Comparison of ENCODE assay signal across 8 cellular contexts in the genomic region with DNA sequence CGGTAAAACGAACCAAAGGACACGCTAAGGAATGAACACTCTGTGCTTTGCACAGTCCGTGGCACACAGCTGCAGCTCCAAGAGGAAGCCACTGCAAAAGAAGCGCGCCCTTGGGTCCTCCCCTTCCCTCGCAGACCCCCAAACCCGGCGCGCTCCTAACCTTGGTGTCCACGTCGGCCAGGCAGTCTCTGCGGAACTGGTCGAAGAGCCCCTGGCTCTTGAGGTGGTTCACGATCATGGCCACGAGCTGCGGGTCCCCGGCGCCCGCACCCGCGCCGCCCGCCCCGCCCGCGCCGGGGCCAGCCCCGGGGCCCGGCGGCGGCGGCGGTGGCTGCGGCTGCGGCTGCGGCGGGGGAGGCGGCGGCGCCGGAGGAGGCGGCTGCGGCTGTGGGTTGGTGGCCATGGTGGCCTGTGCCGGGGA. TPM values are rescaled to one million over a fixed set of nuclear protein-coding genes. Genes with fewer than 3 reads are reported as not detected.
DNase-seq lines count a peak whose midpoint lies in the region; ATAC-seq, FAIRE-seq and TF ChIP-seq lines count a peak whose summit lies in the region.

No MANE protein-coding gene starts in this region.

- peaks cover 27% of the 10 kb centered on the region for H3K79me2 ChIP-seq in parathyroid adenoma

- no peaks in the 10 kb centered on the region for H3K27me3 Mint-ChIP-seq in activated B cell treated with CpG ODN at 0.5 μM for 24 hours

- intact Hi-C loops in activated B cell treated with CpG ODN at 0.5 μM for 24 hours (cut with micrococcal nuclease) = loop anchor here (1.0 to 5.0 kb wide), 9 partner anchors 12 to 1375 kb away; partner anchors contain the start of genes CPEB2 and RAB28

- H3K9ac ChIP-seq in parathyroid adenoma = no peak overlapping the region

- CTCF ChIA-PET in BJ (lab: Yijun Ruan, JAX) (interaction anchor here (0.6 to 1.6 kb wide), 2 partner anchors 10 to 93 kb away, joined by 3 to 4 read pairs; no protein-coding TSS in a partner anchor), activated B cell treated with CpG ODN at 0.5 μM for 24 hours (lab: Charles Lee) (no interaction called here)

- ATAC-seq in HG03442 (IDR thresholded peaks at IDR 0.05; ENCODE audit: unreplicated experiment) (peak; percentile 34), activated B cell treated with CpG ODN at 0.5 μM for 24 hours (ENCODE audit: low read depth) (peak; percentile 25)

- H2AFZ ChIP-seq in parathyroid adenoma = no peak overlapping the region

- peak overlapping the region; percentile 97 for H3K27ac Mint-ChIP-seq in activated B cell treated with CpG ODN at 0.5 μM for 24 hours

- no peaks in the 10 kb centered on the region for H3K9me3 ChIP-seq in parathyroid adenoma (ENCODE audit: control insufficient read depth, low read length)

- H3K27ac ChIP-seq in parathyroid adenoma = peak overlapping the region; percentile 98

- POLR2A ChIA-PET in BJ (lab: Charles Lee) = no interaction called here
- POLR2A ChIA-PET in activated B cell treated with CpG ODN at 0.5 μM for 24 hours (lab: Charles Lee) = interaction anchor here (1.8 to 3.3 kb wide), 6 partner anchors 9 to 1376 kb away, joined by 4 to 42 read pairs (median 12); partner anchors contain the start of gene CPEB2

- TF ChIP-seq CTCF in BJ (IDR thresholded peaks at IDR 0.05; ENCODE audit: insufficient read depth, low read depth, low read length) (no peak), activated B cell treated with CpG ODN at 0.5 μM for 24 hours (IDR thresholded peaks at IDR 0.05) (no peak), fibroblast of the aortic adventitia (IDR thresholded peaks at IDR 0.05; ENCODE audit: insufficient read depth, low read length) (no peak), parathyroid adenoma (IDR thresholded peaks at IDR 0.05) (no peak)

- peaks cover 2% of the 10 kb centered on the region for H3K4me1 ChIP-seq in parathyroid adenoma

- peak overlapping the region; percentile 77 for H3K4me2 ChIP-seq in parathyroid adenoma (ENCODE audit: low read length)

- peaks cover 34% of the 10 kb centered on the region for H3K36me3 Mint-ChIP-seq in activated B cell treated with CpG ODN at 0.5 μM for 24 hours (ENCODE audit: low read depth)

- peaks cover 1% of the 10 kb centered on the region; the same call in 1 of the 2 replicates for H3K36me3 ChIP-seq in BJ (ENCODE audit: control insufficient read depth, insufficient read depth, low read length)
- no peaks in the 10 kb centered on the region for H3K36me3 ChIP-seq in parathyroid adenoma (ENCODE audit: control insufficient read depth, insufficient read depth, low read length)

- no peak for FAIRE-seq in GM19239 (lab: Jason Lieb, UNC)

- no peak for DNase-seq in BJ (ENCODE audit: low read depth)
- DNase-seq in GM19239 (ENCODE audit: insufficient read length, low spot score) = peak; percentile 19
- DNase-seq in activated B cell treated with CpG ODN at 0.5 μM for 24 hours = no peak
- no peak for DNase-seq in fibroblast of the aortic adventitia (ENCODE audit: low read depth)
- DNase-seq in NCI-H2081 treated with DMSO at 0.1 percent for 48 hours (lab: John Stamatoyannopoulos, UW) = no peak
- DNase-seq in HT-29 (ENCODE audit: low spot score) = no peak

- H3K4me1 Mint-ChIP-seq in activated B cell treated with CpG ODN at 0.5 μM for 24 hours = peaks cover 59% of the 10 kb centered on the region

- no peaks in the 10 kb centered on the region for H3K9me3 Mint-ChIP-seq in activated B cell treated with CpG ODN at 0.5 μM for 24 hours

- no peaks in the 10 kb centered on the region for H3K27me3 ChIP-seq in BJ (ENCODE audit: control insufficient read depth, insufficient read depth, low read length)
- no peaks in the 10 kb centered on the region for H3K27me3 ChIP-seq in parathyroid adenoma (ENCODE audit: control insufficient read depth, insufficient read depth, low read length)

- H3K4me3 ChIP-seq in BJ (ENCODE audit: low read depth, low read length) (peak overlapping the region; percentile 83), fibroblast of the aortic adventitia (ENCODE audit: low read depth, low read length) (peak overlapping the region; percentile 100), parathyroid adenoma (ENCODE audit: low read depth, low read length) (peak overlapping the region; percentile 85)

- H3K4me3 Mint-ChIP-seq in activated B cell treated with CpG ODN at 0.5 μM for 24 hours = peak overlapping the region; percentile 98

RNA-seq across cellular contexts. Expression of gene BOD1L1, which starts 0.3 kb away (rescaled TPM):
- 8.9 and 13.5 TPM in 2 replicates for polyA plus RNA-seq in BJ (2011; rRNA removed)
- 11.3 and 14.0 TPM in 2 replicates for polyA minus RNA-seq in BJ (2011; rRNA and poly(A)+ RNA removed)
- total RNA-seq in activated B cell treated with CpG ODN at 0.5 μM for 24 hours (77.1 and 79.3 TPM in 2 replicates), fibroblast of the aortic adventitia (ENCODE audit: low replicate concordance) (38.0 and 41.5 TPM in 2 replicates)
- total RNA-seq in HT-29 (2014; rRNA removed; shearing (Covaris generic)) = 9.9 and 13.0 TPM in 2 replicates
